ENCODE assay signal across 14 cellular contexts in the genomic region with DNA sequence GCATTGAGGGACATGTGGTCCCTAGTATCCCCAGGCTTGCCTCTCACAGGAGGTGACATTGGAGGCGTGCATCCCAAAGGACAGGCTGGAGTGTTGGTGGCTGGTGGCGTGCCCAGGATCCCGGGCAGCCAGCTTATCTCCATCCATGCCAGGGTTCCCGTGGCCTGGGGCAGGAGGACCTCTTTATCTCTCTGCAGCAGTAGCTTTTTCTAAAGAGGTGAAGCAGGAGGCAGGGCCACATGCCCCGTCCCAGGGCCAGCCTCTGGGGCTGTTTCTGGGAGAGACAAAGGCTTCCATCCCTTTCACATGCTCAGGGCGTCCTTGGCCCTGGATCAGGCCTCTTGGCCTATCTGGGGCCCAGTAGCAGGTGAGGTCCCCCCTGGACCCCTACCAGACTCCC. TPM values are rescaled to one million over a fixed set of nuclear protein-coding genes. Genes with fewer than 3 reads are reported as not detected.
"Had no signal": no experiment of that assay in that cellular context is flagged by ENCODE, and none has a peak within 500 bp of the region (broad histone marks: within the 10 kb centered on the region; RNA-seq: fewer than 3 reads in every experiment).

No MANE protein-coding gene starts in this region.

- H3K9me3 Mint-ChIP-seq: activated T-helper 1 cell treated with anti-CD3 and anti-CD28 coated beads, Interleukin-12 subunit alpha, Interleukin-12 subunit beta, Interleukin-2, Interleukin-4 antibody, amounts not matched to agents 30 ng/mL and 10 ng/mL and 1 ng/mL, durations not matched to agents 14 hours and 24 hours and 36 hours; naive thymus-derived CD8-positive, alpha-beta T cell had no signal

- H3K4me3 Mint-ChIP-seq: activated T-helper 1 cell treated with anti-CD3 and anti-CD28 coated beads, Interleukin-12 subunit alpha, Interleukin-12 subunit beta, Interleukin-2, Interleukin-4 antibody, amounts not matched to agents 30 ng/mL and 10 ng/mL and 1 ng/mL, durations not matched to agents 14 hours and 24 hours and 36 hours had no signal

- H3K27ac Mint-ChIP-seq: activated T-helper 1 cell treated with anti-CD3 and anti-CD28 coated beads, Interleukin-12 subunit alpha, Interleukin-12 subunit beta, Interleukin-2, Interleukin-4 antibody, amounts not matched to agents 30 ng/mL and 10 ng/mL and 1 ng/mL, durations not matched to agents 14 hours and 24 hours and 36 hours had no signal

- ATAC-seq: activated CD4-positive, CD25-positive, alpha-beta regulatory T cell treated with anti-CD3 and anti-CD28 coated beads, Interleukin-2, amount 50 U/mL, for 24 hours; naive thymus-derived CD8-positive, alpha-beta T cell had no signal

- DNase-seq: activated CD4-positive, alpha-beta T cell treated with anti-CD3 and anti-CD28 coated beads, Interleukin-2, amount 50 U/mL, for 4 hours; activated naive CD4-positive, alpha-beta T cell; activated T-cell treated with anti-CD3 and anti-CD28 coated beads for 4 hours; dermis blood vessel endothelial cell; effector memory CD4-positive, alpha-beta T cell; esophagus squamous epithelium; mesendoderm; spleen; stimulated activated naive CD4-positive, alpha-beta T cell treated with Interleukin-2 at 50 U/mL for 16 hours; T-helper 1 cell had no signal

- H3K27me3 Mint-ChIP-seq: naive thymus-derived CD8-positive, alpha-beta T cell had no signal

RNA-seq across cellular contexts. Expression of a gene that starts 19.7 kb away (rescaled TPM):
- total RNA-seq: pulmonary artery endothelial cell had no signal
